In the genomic region with DNA sequence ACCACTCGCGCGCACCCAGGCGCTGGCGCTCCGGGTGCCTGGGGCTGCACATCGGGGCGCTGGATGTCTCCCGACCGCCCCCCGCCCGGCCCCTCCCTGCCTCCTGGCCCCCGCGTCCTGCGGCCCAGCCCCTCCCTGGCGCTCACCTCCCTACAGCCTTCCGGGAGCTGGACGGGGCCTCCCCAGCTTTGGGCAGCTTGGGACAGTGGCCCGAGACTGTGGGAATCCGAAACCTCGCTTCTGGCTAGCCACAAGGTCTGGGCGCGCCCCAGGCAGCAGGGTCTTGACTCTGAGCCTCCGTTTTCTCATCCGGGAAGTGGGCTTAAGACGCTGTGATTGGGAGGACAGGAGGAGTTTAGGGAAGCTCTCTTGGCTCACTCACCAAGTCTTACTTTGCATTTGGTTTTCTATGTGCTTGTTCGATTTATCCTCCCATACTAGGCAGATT, we compare ENCODE assay signal across 9 cellular contexts. TPM values are rescaled to one million over a fixed set of nuclear protein-coding genes. Genes with fewer than 3 reads are reported as not detected.
A peak's percentile ranks its signal among the peaks of the same experiment; 100 is the strongest.
DNase-seq lines count a peak whose midpoint lies in the region; ATAC-seq, FAIRE-seq and TF ChIP-seq lines count a peak whose summit lies in the region.
"Had no signal": no experiment of that assay in that cellular context is flagged by ENCODE, and none has a peak within 500 bp of the region (broad histone marks: within the 10 kb centered on the region; RNA-seq: fewer than 3 reads in every experiment).

No MANE protein-coding gene starts in this region.

- peak overlapping the region; percentile 63 for H3K4me2 ChIP-seq in astrocyte (ENCODE audit: low read length)

- peak overlapping the region; percentile 77 for H3K4me3 Mint-ChIP-seq in activated CD4-positive, alpha-beta T cell treated with anti-CD3 and anti-CD28 coated beads, Interleukin-2, amount 10 ng/mL, durations not matched to agents 24 days and 14 days
- H3K4me3 Mint-ChIP-seq in astrocyte (ENCODE audit: unreplicated experiment) = peak overlapping the region; percentile 52

- H4K20me1 ChIP-seq in astrocyte (ENCODE audit: insufficient read depth, low read length) = peaks cover 43% of the 10 kb centered on the region

- H3K9me3 Mint-ChIP-seq in activated CD4-positive, alpha-beta T cell treated with anti-CD3 and anti-CD28 coated beads, Interleukin-2, amount 10 ng/mL, durations not matched to agents 24 days and 14 days = no peaks in the 10 kb centered on the region
- H3K9me3 Mint-ChIP-seq in astrocyte (ENCODE audit: unreplicated experiment) = no peaks in the 10 kb centered on the region

- H3K9ac ChIP-seq in astrocyte (ENCODE audit: low read length) = no peak overlapping the region

- H3K79me2 ChIP-seq in astrocyte (ENCODE audit: insufficient read depth, low read length) = no peaks in the 10 kb centered on the region

- POLR2A ChIA-PET in GM10248 (lab: Yijun Ruan, JAX) = no interaction called here

- intact Hi-C loops in activated CD4-positive, alpha-beta T cell treated with anti-CD3 and anti-CD28 coated beads, Interleukin-2, amount 10 ng/mL, durations not matched to agents 24 days and 14 days (cut with micrococcal nuclease) = no loop called here
- intact Hi-C loops in left lung (cut with DNase I) = no loop called here

- H3K27ac ChIP-seq in astrocyte (ENCODE audit: low read depth, low read length) (no peak overlapping the region), left lung (peak overlapping the region in 1 of 2 donors; percentile 19), thoracic aorta (no peak overlapping the region)

- TF ChIP-seq CTCF in astrocyte (IDR thresholded peaks at IDR 0.05; ENCODE audit: insufficient read depth, low read depth, low read length) (no peak), left lung (IDR thresholded peaks at IDR 0.05) (no peak), thoracic aorta (IDR thresholded peaks at IDR 0.05) (no peak), GM10248 (IDR thresholded peaks at IDR 0.05; ENCODE audit: control extremely low read depth, extremely low read depth, low read depth, missing control alignments) (no peak)

- no peak for DNase-seq in activated CD4-positive, alpha-beta T cell treated with anti-CD3 and anti-CD28 coated beads, Interleukin-2, amount 10 ng/mL, durations not matched to agents 24 days and 14 days
- DNase-seq in activated CD4-positive, alpha-beta T cell treated with anti-CD3 and anti-CD28 coated beads, Interleukin-2, amount 50 U/mL, for 4 hours = no peak
- no peak for DNase-seq in astrocyte (ENCODE audit: low read depth)
- DNase-seq in left lung = no peak
- DNase-seq in thoracic aorta (ENCODE audit: low spot score) = no peak
- DNase-seq in GM10248 (ENCODE audit: extremely low spot score) = no peak
- no peak for DNase-seq in NCI-H69 (lab: John Stamatoyannopoulos, UW)

- FAIRE-seq in astrocyte (lab: Jason Lieb, UNC) = no peak

- H3K4me3 ChIP-seq in astrocyte (ENCODE audit: insufficient read depth, low read depth, low read length) (no peak overlapping the region), left lung (peak overlapping the region; percentile 22 to 29), thoracic aorta (peak overlapping the region; percentile 63)

- peaks cover 55% of the 10 kb centered on the region for H3K27me3 ChIP-seq in astrocyte (ENCODE audit: insufficient read depth, low read length)
- H3K27me3 ChIP-seq in left lung = peaks cover 24 to 86% of the 10 kb centered on the region in 2 donors
- no peaks in the 10 kb centered on the region for H3K27me3 ChIP-seq in thoracic aorta (replicated peaks; ENCODE audit: insufficient read depth)

- H2AFZ ChIP-seq in astrocyte (ENCODE audit: low read depth, low read length) = no peak overlapping the region

- H3K4me1 ChIP-seq in astrocyte (ENCODE audit: insufficient read depth, low read length) = peaks cover 12% of the 10 kb centered on the region
- H3K4me1 ChIP-seq in left lung = peaks cover 8 to 10% of the 10 kb centered on the region in 2 donors
- peaks cover 6 to 17% of the 10 kb centered on the region in 2 donors for H3K4me1 ChIP-seq in thoracic aorta (ENCODE audit: control insufficient read depth in 1 of 2, low read depth in 2 of 2)

- ATAC-seq in left lung = peak; percentile 12
- ATAC-seq in thoracic aorta (ENCODE audit: insufficient number of reproducible peaks, low FRiP score, low read depth) = no peak
- ATAC-seq in GM18909 (IDR thresholded peaks at IDR 0.05; ENCODE audit: poor library complexity, unreplicated experiment) = no peak

- H3K36me3 ChIP-seq in astrocyte (ENCODE audit: insufficient read depth, low read length) = no peaks in the 10 kb centered on the region
- H3K36me3 ChIP-seq in left lung = no peaks in the 10 kb centered on the region
- no peaks in the 10 kb centered on the region for H3K36me3 ChIP-seq in thoracic aorta
- H3K36me3 ChIP-seq: BE2C had no signal

- H3K27me3 Mint-ChIP-seq in activated CD4-positive, alpha-beta T cell treated with anti-CD3 and anti-CD28 coated beads, Interleukin-2, amount 10 ng/mL, durations not matched to agents 24 days and 14 days = peaks cover 63% of the 10 kb centered on the region
- peaks cover 43% of the 10 kb centered on the region for H3K27me3 Mint-ChIP-seq in astrocyte (ENCODE audit: low read depth, unreplicated experiment)

- no peaks in the 10 kb centered on the region for H3K9me3 ChIP-seq in astrocyte (ENCODE audit: insufficient read depth, low read depth, low read length)
- no peaks in the 10 kb centered on the region for H3K9me3 ChIP-seq in left lung
- no peaks in the 10 kb centered on the region for H3K9me3 ChIP-seq in thoracic aorta
- H3K9me3 ChIP-seq: BE2C had no signal

- CTCF ChIA-PET in GM10248 (lab: Yijun Ruan, JAX) = interaction anchor here (1.3 to 1.6 kb wide), 5 partner anchors 9 to 273 kb away, joined by 3 to 4 read pairs (median 3); no protein-coding TSS in a partner anchor

- H3K4me1 Mint-ChIP-seq in activated CD4-positive, alpha-beta T cell treated with anti-CD3 and anti-CD28 coated beads, Interleukin-2, amount 10 ng/mL, durations not matched to agents 24 days and 14 days = peaks cover 6% of the 10 kb centered on the region
- peaks cover 8% of the 10 kb centered on the region for H3K4me1 Mint-ChIP-seq in astrocyte (ENCODE audit: low read depth, unreplicated experiment)

- no peaks in the 10 kb centered on the region for H3K36me3 Mint-ChIP-seq in activated CD4-positive, alpha-beta T cell treated with anti-CD3 and anti-CD28 coated beads, Interleukin-2, amount 10 ng/mL, durations not matched to agents 24 days and 14 days (ENCODE audit: low read depth)
- peaks cover 9% of the 10 kb centered on the region for H3K36me3 Mint-ChIP-seq in astrocyte (ENCODE audit: low read depth, unreplicated experiment)

- no peak overlapping the region for H3K27ac Mint-ChIP-seq in activated CD4-positive, alpha-beta T cell treated with anti-CD3 and anti-CD28 coated beads, Interleukin-2, amount 10 ng/mL, durations not matched to agents 24 days and 14 days
- H3K27ac Mint-ChIP-seq in astrocyte (ENCODE audit: unreplicated experiment) = no peak overlapping the region

RNA-seq across cellular contexts. Expression of gene WNT4, which starts 0.7 kb away (rescaled TPM):
- not detected in 2 replicates for total RNA-seq in activated CD4-positive, alpha-beta T cell treated with anti-CD3 and anti-CD28 coated beads, Interleukin-2, amount 10 ng/mL, durations not matched to agents 24 days and 14 days
- 0.91 and 1.2 TPM in 2 replicates for total RNA-seq in astrocyte
- total RNA-seq in left lung = 1 to 10 TPM; 1.8 to 4.0 TPM
- total RNA-seq in thoracic aorta = not detected
